Comparison of ENCODE assay signal across 22 cellular contexts in the genomic region with DNA sequence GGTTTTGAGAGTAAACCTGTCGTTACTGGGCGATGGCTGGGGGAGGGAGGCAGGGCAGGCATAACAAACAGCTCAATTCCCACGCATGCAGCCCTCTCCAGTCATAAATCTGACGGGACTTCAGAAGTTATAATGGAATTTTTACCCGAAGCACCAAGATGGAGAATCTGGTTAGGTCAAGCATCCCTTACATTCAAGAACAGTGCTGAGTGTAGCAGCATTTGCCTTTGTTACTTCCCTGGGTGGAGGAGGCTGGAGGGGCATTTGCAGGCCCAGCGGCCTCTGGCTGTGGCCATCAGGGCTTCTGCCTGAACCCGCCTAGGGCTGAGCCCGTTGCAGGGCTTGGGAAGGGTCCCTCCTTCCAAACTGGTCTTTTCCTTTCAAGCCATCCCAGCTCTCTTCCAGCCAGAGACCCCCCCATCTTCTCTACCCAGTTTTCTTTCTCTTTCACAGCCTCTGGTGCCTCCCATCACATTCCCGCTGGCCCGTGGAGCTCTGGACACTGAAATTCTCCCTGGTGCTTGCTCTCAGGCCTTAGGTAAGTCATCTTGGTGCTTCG.
"Had no signal": no experiment of that assay in that cellular context is flagged by ENCODE, and none has a peak within 500 bp of the region (broad histone marks: within the 10 kb centered on the region; RNA-seq: fewer than 3 reads in every experiment).

No MANE protein-coding gene starts in this region.

- H3K27ac Mint-ChIP-seq: naive thymus-derived CD4-positive, alpha-beta T cell; stimulated activated memory B cell treated with anti-CD40 and anti-IgM and Interleukin-4, amounts not matched to agents 10 μg/mL and 1 μg/mL and 100 μg/mL, for 72 hours had no signal

- H3K9me3 ChIP-seq: esophagus muscularis mucosa, gastrocnemius medialis, pancreas, prostate gland, right lobe of liver, testis had no signal

- H3K27me3 ChIP-seq: esophagus muscularis mucosa, gastrocnemius medialis, pancreas, right lobe of liver, testis, tibial nerve had no signal

- H3K4me3 ChIP-seq: dorsolateral prefrontal cortex, esophagus muscularis mucosa, gastrocnemius medialis, pancreas, prostate gland, right lobe of liver, testis, tibial nerve had no signal

- H3K36me3 ChIP-seq: esophagus muscularis mucosa, gastrocnemius medialis, pancreas, prostate gland, right lobe of liver had no signal

- H3K27me3 Mint-ChIP-seq: stimulated activated memory B cell treated with anti-CD40 and anti-IgM and Interleukin-4, amounts not matched to agents 10 μg/mL and 1 μg/mL and 100 μg/mL, for 72 hours; stimulated activated naive CD8-positive, alpha-beta T cell treated with anti-CD3 and anti-CD28 coated beads, Interleukin-15, amount 100 ng/mL, for 72 hours had no signal

- H3K4me1 ChIP-seq: pancreas, prostate gland, right lobe of liver had no signal

- ATAC-seq: left cardiac atrium; naive thymus-derived CD4-positive, alpha-beta T cell; right lobe of liver; stimulated activated memory B cell treated with anti-CD40 and anti-IgM and Interleukin-4, amounts not matched to agents 10 μg/mL and 1 μg/mL and 100 μg/mL, for 72 hours; stimulated activated naive CD8-positive, alpha-beta T cell treated with anti-CD3 and anti-CD28 coated beads, Interleukin-15, amount 100 ng/mL, for 72 hours had no signal

- H3K9me3 Mint-ChIP-seq: stimulated activated memory B cell treated with anti-CD40 and anti-IgM and Interleukin-4, amounts not matched to agents 10 μg/mL and 1 μg/mL and 100 μg/mL, for 72 hours; stimulated activated naive CD8-positive, alpha-beta T cell treated with anti-CD3 and anti-CD28 coated beads, Interleukin-15, amount 100 ng/mL, for 72 hours had no signal

- H3K4me1 Mint-ChIP-seq: stimulated activated memory B cell treated with anti-CD40 and anti-IgM and Interleukin-4, amounts not matched to agents 10 μg/mL and 1 μg/mL and 100 μg/mL, for 72 hours; stimulated activated naive CD8-positive, alpha-beta T cell treated with anti-CD3 and anti-CD28 coated beads, Interleukin-15, amount 100 ng/mL, for 72 hours had no signal

- DNase-seq: central memory CD4-positive, alpha-beta T cell; cortex of kidney; dorsolateral prefrontal cortex; effector CD8-positive, alpha-beta T cell; gastrocnemius medialis; glutamatergic neuron; kidney; left cardiac atrium; naive thymus-derived CD4-positive, alpha-beta T cell; occipital lobe; pancreas; right lobe of liver; stimulated activated CD4-positive, alpha-beta T cell treated with anti-CD3 and anti-CD28 coated beads, Interleukin-15, amount 100 ng/mL, for 24 hours; stimulated activated CD4-positive, alpha-beta T cell treated with anti-CD3 and anti-CD28 coated beads, Interleukin-1b, Interleukin-23, amount 100 ng/mL, for 48 hours; stimulated activated CD4-positive, alpha-beta T cell treated with anti-CD3 and anti-CD28 coated beads, Interleukin-4, amount 100 ng/mL, for 24 hours; stimulated activated naive CD8-positive, alpha-beta T cell treated with anti-CD3 and anti-CD28 coated beads, Interleukin-15, amount 100 ng/mL, for 72 hours; testis had no signal

- H3K36me3 Mint-ChIP-seq: stimulated activated memory B cell treated with anti-CD40 and anti-IgM and Interleukin-4, amounts not matched to agents 10 μg/mL and 1 μg/mL and 100 μg/mL, for 72 hours had no signal

- H3K27ac ChIP-seq: dorsolateral prefrontal cortex, epithelial cell of prostate, esophagus muscularis mucosa, pancreas, prostate gland, right lobe of liver, testis had no signal

- H3K4me3 Mint-ChIP-seq: naive thymus-derived CD4-positive, alpha-beta T cell; stimulated activated memory B cell treated with anti-CD40 and anti-IgM and Interleukin-4, amounts not matched to agents 10 μg/mL and 1 μg/mL and 100 μg/mL, for 72 hours; stimulated activated naive CD8-positive, alpha-beta T cell treated with anti-CD3 and anti-CD28 coated beads, Interleukin-15, amount 100 ng/mL, for 72 hours had no signal
